In genomic region chr5:34868736-34869135, GRCh38 we compare ENCODE assay signal across 1 cellular context.
TF ChIP-seq lines count a peak whose summit lies in the region.

No MANE protein-coding gene starts in this region.

TF ChIP-seq in K562, 482 proteins besides CTCF, POLR2A, EP300 and RAD21:
- TF ChIP-seq MLX (CRISPR knock-in tag; conservative IDR thresholded peaks at IDR 0.05): no peak
- no peak for TF ChIP-seq SMAD1 (IDR thresholded peaks at IDR 0.05; ENCODE audit: low read depth, low read length, partially characterized antibody)
- no peak for TF ChIP-seq CBFB (CRISPR knock-in tag; IDR thresholded peaks at IDR 0.05)
- TF ChIP-seq FOXP4 (CRISPR knock-in tag; IDR thresholded peaks at IDR 0.05; ENCODE audit: borderline replicate concordance): no peak
- no peak for TF ChIP-seq CBX2 (IDR thresholded peaks at IDR 0.05; ENCODE audit: insufficient read depth, low read length, poor library complexity, severe bottlenecking)
